10 cellular contexts compared by ENCODE assay signal in genomic region chr20:33005132-33005566, GRCh38. TPM values are rescaled to one million over a fixed set of nuclear protein-coding genes. Genes with fewer than 3 reads are reported as not detected.
A peak's percentile ranks its signal among the peaks of the same experiment; 100 is the strongest.
DNase-seq lines count a peak whose midpoint lies in the region; ATAC-seq and TF ChIP-seq lines count a peak whose summit lies in the region.
"Had no signal": no experiment of that assay in that cellular context is flagged by ENCODE, and none has a peak within 500 bp of the region (broad histone marks: within the 10 kb centered on the region; RNA-seq: fewer than 3 reads in every experiment).

No MANE protein-coding gene starts in this region.

- ATAC-seq in body of pancreas, result no peak

- WGBS in body of pancreas, 2 donors, result 49 to 56% methylated on average over 4 of the region's 4 CpGs

- no peaks in the 10 kb centered on the region for H3K36me3 ChIP-seq in body of pancreas (replicated peaks in 1 of 2; ENCODE audit: insufficient read depth in 1 of 2, low read depth in 2 of 2)
- H3K36me3 ChIP-seq: thoracic aorta had no signal

- H3K27me3 Mint-ChIP-seq in activated naive CD8-positive, alpha-beta T cell treated with anti-CD3 and anti-CD28 coated beads for 36 hours, result no peaks in the 10 kb centered on the region
- H3K27me3 Mint-ChIP-seq in mesothelial cell of epicardium (ENCODE audit: low read depth), result peaks cover 7% of the 10 kb centered on the region

- no peak overlapping the region for H3K4me3 Mint-ChIP-seq in activated naive CD8-positive, alpha-beta T cell treated with anti-CD3 and anti-CD28 coated beads for 36 hours
- H3K4me3 Mint-ChIP-seq in mesothelial cell of epicardium, result no peak overlapping the region

- DNase-seq in ELR (ENCODE audit: low read depth) (peak; percentile 19), KBM-7 (peak; percentile 72), mesothelial cell of epicardium (ENCODE audit: low spot score in 2 of 2, unreplicated experiment in 2 of 2) (no peak), amniotic stem cell (lab: John Stamatoyannopoulos, UW) (no peak), amygdala (lab: John Stamatoyannopoulos, UW) (no peak), body of pancreas (no peak)
- DNase-seq in activated naive CD8-positive, alpha-beta T cell treated with anti-CD3 and anti-CD28 coated beads for 36 hours, result peak; percentile 8

- H3K27me3 ChIP-seq in body of pancreas, result no peaks in the 10 kb centered on the region

- peaks cover 2% of the 10 kb centered on the region for H3K36me3 Mint-ChIP-seq in activated naive CD8-positive, alpha-beta T cell treated with anti-CD3 and anti-CD28 coated beads for 36 hours
- no peaks in the 10 kb centered on the region for H3K36me3 Mint-ChIP-seq in mesothelial cell of epicardium

- H3K9me3 ChIP-seq in body of pancreas, result no peaks in the 10 kb centered on the region
- H3K9me3 ChIP-seq: thoracic aorta had no signal

- no peak overlapping the region for H3K27ac ChIP-seq in body of pancreas
- H3K27ac ChIP-seq: thoracic aorta had no signal

- TF ChIP-seq CTCF in mesothelial cell of epicardium (IDR thresholded peaks at IDR 0.05; ENCODE audit: unreplicated experiment), result peak; percentile 83
- TF ChIP-seq CTCF in body of pancreas (IDR thresholded peaks at IDR 0.05), result peak in 1 of 7 experiments; percentile 15

- H3K4me1 ChIP-seq in body of pancreas, result no peaks in the 10 kb centered on the region

- peaks cover 4% of the 10 kb centered on the region for H3K4me1 Mint-ChIP-seq in activated naive CD8-positive, alpha-beta T cell treated with anti-CD3 and anti-CD28 coated beads for 36 hours
- no peaks in the 10 kb centered on the region for H3K4me1 Mint-ChIP-seq in mesothelial cell of epicardium

- H3K4me3 ChIP-seq in body of pancreas, result no peak overlapping the region
- H3K4me3 ChIP-seq: thoracic aorta had no signal

- no peak for TF ChIP-seq POLR2A in body of pancreas (IDR thresholded peaks at IDR 0.05)

- no peak overlapping the region for H3K27ac Mint-ChIP-seq in activated naive CD8-positive, alpha-beta T cell treated with anti-CD3 and anti-CD28 coated beads for 36 hours
- no peak overlapping the region for H3K27ac Mint-ChIP-seq in mesothelial cell of epicardium

- in situ Hi-C loops in KBM-7 (cut with MboI; ENCODE audit: low pct_unique_long_range_greater_than_20kb, low sequenced_read_pairs), result no loop called here

- peaks cover 3% of the 10 kb centered on the region for H3K9me3 Mint-ChIP-seq in activated naive CD8-positive, alpha-beta T cell treated with anti-CD3 and anti-CD28 coated beads for 36 hours
- H3K9me3 Mint-ChIP-seq in mesothelial cell of epicardium, result peaks cover 4% of the 10 kb centered on the region

- intact Hi-C loops in body of pancreas (cut with DNase I), result no loop called here

RNA-seq across cellular contexts. Expression of gene SUN5, which starts 0.9 kb away (rescaled TPM):
- total RNA-seq in activated naive CD8-positive, alpha-beta T cell treated with anti-CD3 and anti-CD28 coated beads for 36 hours, result not detected
- total RNA-seq in mesothelial cell of epicardium (not detected in 3 replicates), body of pancreas (not detected)
- total RNA-seq: activated CD8-positive, alpha-beta memory T cell treated with anti-CD3 and anti-CD28 coated beads for 36 hours; mononuclear cell; thoracic aorta had no signal

RNA-seq across cellular contexts. Expression of gene BPIFB2, which starts 2.4 kb away (rescaled TPM):
- not detected for total RNA-seq in activated naive CD8-positive, alpha-beta T cell treated with anti-CD3 and anti-CD28 coated beads for 36 hours
- total RNA-seq in mesothelial cell of epicardium (not detected in 3 replicates), body of pancreas (not detected)
- total RNA-seq: activated CD8-positive, alpha-beta memory T cell treated with anti-CD3 and anti-CD28 coated beads for 36 hours; mononuclear cell; thoracic aorta had no signal

RNA-seq across cellular contexts. Expression of gene BPIFB6, which starts 26.3 kb away (rescaled TPM):
- total RNA-seq in activated naive CD8-positive, alpha-beta T cell treated with anti-CD3 and anti-CD28 coated beads for 36 hours, result not detected
- not detected in 3 replicates for total RNA-seq in mesothelial cell of epicardium
- total RNA-seq in body of pancreas, result not detected
- total RNA-seq: activated CD8-positive, alpha-beta memory T cell treated with anti-CD3 and anti-CD28 coated beads for 36 hours; mononuclear cell; thoracic aorta had no signal

RNA-seq across cellular contexts. Expression of gene BPIFB3, which starts 48.6 kb away (rescaled TPM):
- not detected for total RNA-seq in activated naive CD8-positive, alpha-beta T cell treated with anti-CD3 and anti-CD28 coated beads for 36 hours
- total RNA-seq in mesothelial cell of epicardium (not detected in 3 replicates), body of pancreas (not detected)
- total RNA-seq: activated CD8-positive, alpha-beta memory T cell treated with anti-CD3 and anti-CD28 coated beads for 36 hours; mononuclear cell; thoracic aorta had no signal

Comparison
In these comparisons a context has a peak if more than half of its experiments do, and no peak if none do; other contexts are left out.
1. DNase-seq: peak in ELR (single experiment), KBM-7 (single experiment) and activated naive CD8-positive, alpha-beta T cell treated with anti-CD3 and anti-CD28 coated beads for 36 hours (single experiment); none in mesothelial cell of epicardium (0 of 2), amniotic stem cell (single experiment), amygdala (0 of 56) and body of pancreas (0 of 4).